21 cellular contexts compared by ENCODE assay signal in genomic region chr5:17232405-17232804, GRCh38.
"Had no signal": no experiment of that assay in that cellular context is flagged by ENCODE, and none has a peak within 500 bp of the region (broad histone marks: within the 10 kb centered on the region; RNA-seq: fewer than 3 reads in every experiment).

No MANE protein-coding gene starts in this region.

- FAIRE-seq: pancreas, small intestine had no signal

- H3K27ac Mint-ChIP-seq: activated CD4-positive, alpha-beta memory T cell treated with anti-CD3 and anti-CD28 coated beads for 36 hours; activated naive CD4-positive, alpha-beta T cell treated with anti-CD3 and anti-CD28 coated beads for 36 hours; activated T-cell treated with anti-CD3 and anti-CD28 coated beads, Interleukin-2, amount 50 U/mL, for 72 hours; immature natural killer cell; natural killer cell treated with Interleukin-12 subunit alpha and Interleukin-12 subunit beta and Interleukin-15 and Interleukin-18, amount 100 ng/mL, for 72 hours had no signal

- H3K4me3 Mint-ChIP-seq: activated CD4-positive, alpha-beta memory T cell treated with anti-CD3 and anti-CD28 coated beads for 36 hours; activated naive CD4-positive, alpha-beta T cell treated with anti-CD3 and anti-CD28 coated beads for 36 hours; activated T-cell treated with anti-CD3 and anti-CD28 coated beads, Interleukin-2, amount 50 U/mL, for 72 hours; immature natural killer cell; natural killer cell treated with Interleukin-12 subunit alpha and Interleukin-12 subunit beta and Interleukin-15 and Interleukin-18, amount 100 ng/mL, for 72 hours; stimulated activated naive B cell treated with anti-CD40 and anti-IgM and Interleukin-4, amounts not matched to agents 10 μg/mL and 1 μg/mL and 100 μg/mL, for 72 hours had no signal

- H3K27me3 Mint-ChIP-seq: natural killer cell treated with Interleukin-12 subunit alpha and Interleukin-12 subunit beta and Interleukin-15 and Interleukin-18, amount 100 ng/mL, for 72 hours; stimulated activated naive B cell treated with anti-CD40 and anti-IgM and Interleukin-4, amounts not matched to agents 10 μg/mL and 1 μg/mL and 100 μg/mL, for 72 hours had no signal

- ATAC-seq: activated T-cell treated with anti-CD3 and anti-CD28 coated beads, Interleukin-2, amount 50 U/mL, for 72 hours; foreskin keratinocyte; left lung; natural killer cell treated with Interleukin-12 subunit alpha and Interleukin-12 subunit beta and Interleukin-15 and Interleukin-18, amount 100 ng/mL, for 72 hours; pancreas; sciatic nerve; stimulated activated naive B cell treated with anti-CD40 and anti-IgM and Interleukin-4, amounts not matched to agents 10 μg/mL and 1 μg/mL and 100 μg/mL, for 72 hours had no signal

- H3K4me1 Mint-ChIP-seq: immature natural killer cell had no signal

- H3K36me3 ChIP-seq: left lung, pancreas, upper lobe of left lung had no signal

- H3K4me1 ChIP-seq: pancreas had no signal

- H3K9me3 ChIP-seq: left lung, pancreas, upper lobe of left lung had no signal

- H3K9me3 Mint-ChIP-seq: activated CD4-positive, alpha-beta memory T cell treated with anti-CD3 and anti-CD28 coated beads for 36 hours; activated naive CD4-positive, alpha-beta T cell treated with anti-CD3 and anti-CD28 coated beads for 36 hours; activated T-cell treated with anti-CD3 and anti-CD28 coated beads, Interleukin-2, amount 50 U/mL, for 72 hours had no signal

- H3K36me3 Mint-ChIP-seq: activated CD4-positive, alpha-beta memory T cell treated with anti-CD3 and anti-CD28 coated beads for 36 hours; immature natural killer cell; natural killer cell treated with Interleukin-12 subunit alpha and Interleukin-12 subunit beta and Interleukin-15 and Interleukin-18, amount 100 ng/mL, for 72 hours had no signal

- H3K4me3 ChIP-seq: coronary artery, left lung, pancreas, upper lobe of left lung had no signal

- DNase-seq: activated CD4-positive, alpha-beta memory T cell treated with anti-CD3 and anti-CD28 coated beads for 36 hours; activated CD4-positive, alpha-beta T cell treated with anti-CD3 and anti-CD28 coated beads for 4 hours; activated effector memory CD4-positive, alpha-beta T cell treated with Interleukin-2 at 50 U/mL for 16 hours; activated naive CD4-positive, alpha-beta T cell treated with anti-CD3 and anti-CD28 coated beads for 36 hours; activated T-cell treated with anti-CD3 and anti-CD28 coated beads, Interleukin-2, amount 50 U/mL, for 72 hours; amygdala; cerebellar nuclear complex; foreskin keratinocyte; immature natural killer cell; kidney glomerular epithelial cell; left lung; pancreas; small intestine; stimulated activated CD4-positive, alpha-beta T cell treated with anti-CD3 and anti-CD28 coated beads, Interleukin-2, amount 100 ng/mL, for 24 hours; stimulated activated naive B cell treated with anti-CD40 and anti-IgM and Interleukin-4, amounts not matched to agents 10 μg/mL and 1 μg/mL and 100 μg/mL, for 72 hours; T-helper 9 cell; upper lobe of left lung had no signal

- H3K27me3 ChIP-seq: foreskin keratinocyte, left lung, upper lobe of left lung had no signal

- H3K27ac ChIP-seq: coronary artery, epithelial cell of prostate, foreskin keratinocyte, pancreas, upper lobe of left lung had no signal
